ENCODE assay signal across 26 cellular contexts in the genomic region with DNA sequence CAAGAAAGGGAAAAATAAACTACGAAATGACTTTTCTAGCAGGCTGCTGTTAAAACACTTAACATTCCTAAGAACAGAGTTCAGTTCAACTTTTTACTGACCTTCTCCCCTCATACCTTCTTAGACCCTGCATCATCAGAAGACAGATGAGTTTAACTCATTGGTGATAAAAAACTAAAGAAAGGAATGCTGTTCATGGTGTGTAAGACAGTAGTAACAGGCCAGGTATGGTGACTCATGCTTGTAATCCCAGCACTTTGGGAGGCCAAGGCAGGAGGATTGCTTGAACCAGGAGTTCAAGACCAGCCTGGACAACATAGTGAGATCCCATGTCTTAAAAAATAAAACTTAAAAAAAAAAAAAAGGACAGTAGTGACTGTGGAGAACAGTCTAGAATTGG. TPM values are rescaled to one million over a fixed set of nuclear protein-coding genes. Genes with fewer than 3 reads are reported as not detected.
DNase-seq lines count a peak whose midpoint lies in the region; ATAC-seq lines count a peak whose summit lies in the region.
"Had no signal": no experiment of that assay in that cellular context is flagged by ENCODE, and none has a peak within 500 bp of the region (broad histone marks: within the 10 kb centered on the region; RNA-seq: fewer than 3 reads in every experiment).

No MANE protein-coding gene starts in this region.

- H3K18ac ChIP-seq in mesenchymal stem cell (ENCODE audit: low read depth in 1 of 2, low read length in 2 of 2) = no peak overlapping the region

- ATAC-seq in HG02852 (IDR thresholded peaks at IDR 0.05; ENCODE audit: unreplicated experiment) = no peak
- ATAC-seq: HCT116, heart right ventricle, sciatic nerve, upper lobe of right lung had no signal

- H3K9me3 ChIP-seq in BLaER1 treated with 17β-estradiol and CSF1 and Interleukin-3, amounts not matched to agents 10 nM and 100 nM (replicated peaks in 1 of 11) = peaks cover 0 to 44% (median 0%) of the 10 kb centered on the region in 11 experiments; a peak in 6 of 22 replicates
- H3K9me3 ChIP-seq in mesenchymal stem cell (ENCODE audit: control insufficient read depth, low read length) = no peaks in the 10 kb centered on the region
- H3K9me3 ChIP-seq: heart right ventricle, SJCRH30, upper lobe of right lung had no signal

- no peak overlapping the region for H3K4ac ChIP-seq in mesenchymal stem cell (ENCODE audit: low read depth in 1 of 2, low read length in 2 of 2)

- no peak overlapping the region for H3K14ac ChIP-seq in mesenchymal stem cell (ENCODE audit: low read length in 2 of 2)

- no peak overlapping the region for H2BK15ac ChIP-seq in mesenchymal stem cell (ENCODE audit: low read depth, poor library complexity, severe bottlenecking)

- H3K9ac ChIP-seq in BLaER1 treated with 17β-estradiol and CSF1 and Interleukin-3, amounts not matched to agents 10 nM and 100 nM = peak overlapping the region in 2 of 11 experiments; percentile 33 to 60; a peak in 4 of 22 replicates
- H3K9ac ChIP-seq in mesenchymal stem cell (ENCODE audit: low read length) = no peak overlapping the region
- H3K9ac ChIP-seq: parathyroid adenoma had no signal

- no peak overlapping the region for H3K4me3 ChIP-seq in BLaER1 treated with 17β-estradiol and CSF1 and Interleukin-3, amounts not matched to agents 10 nM and 100 nM
- no peak overlapping the region for H3K4me3 ChIP-seq in mesenchymal stem cell (ENCODE audit: insufficient read depth in 1 of 2, low read depth in 1 of 2, low read length in 2 of 2)
- H3K4me3 ChIP-seq: heart right ventricle, SJCRH30, stomach, upper lobe of right lung had no signal

- H4K20me1 ChIP-seq in BLaER1 treated with 17β-estradiol and CSF1 and Interleukin-3, amounts not matched to agents 10 nM and 100 nM = peaks cover 0 to 4% (median 0%) of the 10 kb centered on the region in 11 experiments; a peak in 1 of 22 replicates

- peak overlapping the region in 3 of 11 experiments; percentile 11 to 73 (median 64); a peak in 6 of 22 replicates for H3K4me2 ChIP-seq in BLaER1 treated with 17β-estradiol and CSF1 and Interleukin-3, amounts not matched to agents 10 nM and 100 nM
- no peak overlapping the region for H3K4me2 ChIP-seq in mesenchymal stem cell (ENCODE audit: low read length, poor library complexity, severe bottlenecking)

- no peak overlapping the region for H4K8ac ChIP-seq in mesenchymal stem cell (ENCODE audit: low read length)

- no peak overlapping the region for H4K91ac ChIP-seq in mesenchymal stem cell (ENCODE audit: low read length)

- no CpG with 5 or more reads among the region's 1 CpG for WGBS in mesenchymal stem cell

- peaks cover 0 to 33% (median 0%) of the 10 kb centered on the region in 11 experiments; a peak in 3 of 22 replicates for H3K36me3 ChIP-seq in BLaER1 treated with 17β-estradiol and CSF1 and Interleukin-3, amounts not matched to agents 10 nM and 100 nM
- H3K36me3 ChIP-seq in mesenchymal stem cell (ENCODE audit: control insufficient read depth in 1 of 2, insufficient read depth in 2 of 2, low read depth in 1 of 2, low read length in 2 of 2) = no peaks in the 10 kb centered on the region
- H3K36me3 ChIP-seq: heart right ventricle, SJCRH30, stomach, upper lobe of right lung had no signal

- H2AK5ac ChIP-seq in mesenchymal stem cell (ENCODE audit: low read length, severe bottlenecking) = no peak overlapping the region

- no peak overlapping the region for H2BK5ac ChIP-seq in mesenchymal stem cell (ENCODE audit: low read depth, low read length, poor library complexity, severe bottlenecking)

- H3K27ac ChIP-seq in BLaER1 treated with 17β-estradiol and CSF1 and Interleukin-3, amounts not matched to agents 10 nM and 100 nM = peak overlapping the region in 6 of 11 experiments; percentile 11 to 83 (median 50); a peak in 11 of 22 replicates
- H3K27ac ChIP-seq in mesenchymal stem cell (ENCODE audit: low read length, poor library complexity, severe bottlenecking) = no peak overlapping the region
- H3K27ac ChIP-seq: heart right ventricle, parathyroid adenoma, SJCRH30, stomach, upper lobe of right lung had no signal

- no peaks in the 10 kb centered on the region for H3K27me3 ChIP-seq in BLaER1 treated with 17β-estradiol and CSF1 and Interleukin-3, amounts not matched to agents 10 nM and 100 nM
- no peaks in the 10 kb centered on the region for H3K27me3 ChIP-seq in mesenchymal stem cell (ENCODE audit: control insufficient read depth in 1 of 2, insufficient read depth in 1 of 2, low read length in 2 of 2)
- H3K27me3 ChIP-seq: SJCRH30, stomach, upper lobe of right lung had no signal

- H2BK120ac ChIP-seq in mesenchymal stem cell (ENCODE audit: low read depth, low read length) = no peak overlapping the region

- no peaks in the 10 kb centered on the region for H3K79me1 ChIP-seq in mesenchymal stem cell (replicated peaks; ENCODE audit: low read length, poor library complexity, severe bottlenecking)

- peaks cover 0 to 99% (median 16%) of the 10 kb centered on the region in 10 experiments; a peak in 17 of 20 replicates for H3K4me1 ChIP-seq in BLaER1 treated with 17β-estradiol and CSF1 and Interleukin-3, amounts not matched to agents 10 nM and 100 nM
- H3K4me1 ChIP-seq in mesenchymal stem cell (ENCODE audit: control insufficient read depth, insufficient read depth, low read depth, low read length) = peaks cover 3% of the 10 kb centered on the region
- H3K4me1 ChIP-seq: SJCRH30 had no signal

- no peak overlapping the region for H2BK12ac ChIP-seq in mesenchymal stem cell (ENCODE audit: low read length in 2 of 2)

- no peak overlapping the region for H3K23ac ChIP-seq in mesenchymal stem cell (ENCODE audit: low read length in 2 of 2)

- no peak overlapping the region for H2AFZ ChIP-seq in mesenchymal stem cell (ENCODE audit: low read depth, low read length)
- H2AFZ ChIP-seq: parathyroid adenoma had no signal

- DNase-seq in M059J (ENCODE audit: low read depth) = peak; percentile 68
- DNase-seq in astrocyte of the hippocampus (ENCODE audit: low read depth, low spot score) = peak; percentile 22
- DNase-seq in mesenchymal stem cell = peak; percentile 54
- DNase-seq in NCI-H2029 (lab: John Stamatoyannopoulos, UW) = no peak
- DNase-seq in anterior cingulate cortex (lab: John Stamatoyannopoulos, UW) = no peak
- no peak for DNase-seq in activated CD4-positive, alpha-beta T cell treated with anti-CD3 and anti-CD28 coated beads for 1 hour
- DNase-seq: activated B cell treated with CpG ODN at 0.5 μM for 24 hours; activated CD4-positive, alpha-beta memory T cell treated with anti-CD3 and anti-CD28 coated beads, Interleukin-2, amount 10 ng/mL, durations not matched to agents 7 days and 5 days; activated gamma-delta T cell; CD4-positive, alpha-beta T cell; DMS 273 treated with DMSO at 0.1 percent for 48 hours; foreskin fibroblast; heart right ventricle; NCI-H1092 treated with DMSO at 0.1 percent for 48 hours; NCI-H1930; NCI-H345; nephron progenitor cell; SJCRH30; stimulated activated CD4-positive, alpha-beta T cell treated with anti-CD3 and anti-CD28 coated beads, Interleukin-15, amount 100 ng/mL, for 24 hours; stomach; upper lobe of right lung had no signal

RNA-seq across cellular contexts. Expression of a gene that starts 16.2 kb away (rescaled TPM):
- 11.2 and 18.0 TPM in 2 replicates for total RNA-seq in M059J (2014; rRNA removed; shearing (Covaris generic))
- 3.9 TPM for polyA plus RNA-seq in mesenchymal stem cell (2013, experiment 1 of 2)
- polyA plus RNA-seq in mesenchymal stem cell (2013, experiment 2 of 2) = 3.8 TPM
- total RNA-seq: SJCRH30 had no signal

Comparison
In these comparisons a context has a peak if more than half of its experiments do, and no peak if none do; other contexts are left out.
1. DNase-seq: peak in M059J (single experiment), astrocyte of the hippocampus (single experiment) and mesenchymal stem cell (single experiment); none in NCI-H2029 (single experiment), anterior cingulate cortex (0 of 58) and activated CD4-positive, alpha-beta T cell treated with anti-CD3 and anti-CD28 coated beads for 1 hour (single experiment).